In the genomic region with DNA sequence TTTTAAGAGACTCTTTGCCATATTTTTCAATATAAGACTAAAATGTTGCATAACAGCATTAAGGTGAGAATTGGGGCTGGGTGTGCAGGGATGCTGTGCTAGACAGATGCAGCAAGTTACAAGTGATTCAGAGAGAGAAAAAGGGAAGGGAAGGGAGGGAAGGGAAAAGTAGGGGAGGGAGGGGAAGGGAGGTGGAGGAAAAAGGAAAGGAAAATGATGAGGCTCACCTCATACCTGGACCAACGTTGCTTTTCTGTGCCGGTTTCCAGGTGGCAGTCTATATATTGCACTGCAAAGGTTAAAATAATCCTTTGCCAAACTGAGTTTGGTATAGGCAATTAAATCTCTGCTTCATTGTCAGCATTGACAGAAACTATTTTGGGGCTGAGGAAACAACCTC, we compare ENCODE assay signal across 20 cellular contexts.
DNase-seq lines count a peak whose midpoint lies in the region; FAIRE-seq and TF ChIP-seq lines count a peak whose summit lies in the region.
"Had no signal": no experiment of that assay in that cellular context is flagged by ENCODE, and none has a peak within 500 bp of the region (broad histone marks: within the 10 kb centered on the region; RNA-seq: fewer than 3 reads in every experiment).

No MANE protein-coding gene starts in this region.

- H3K27ac ChIP-seq in HEK293 (ENCODE audit: extremely low read depth, low read depth, low read length) (no peak overlapping the region), keratinocyte (ENCODE audit: control insufficient read depth, insufficient read depth, low read length) (no peak overlapping the region)
- H3K27ac ChIP-seq: 22Rv1; A549; BLaER1 treated with 17β-estradiol and CSF1 and Interleukin-3, amounts not matched to agents 10 nM and 100 nM; C4-2B had no signal

- no peaks in the 10 kb centered on the region for H3K27me3 ChIP-seq in keratinocyte (ENCODE audit: control insufficient read depth, extremely low read depth, insufficient read depth, low read length)
- H3K27me3 ChIP-seq: BLaER1 treated with 17β-estradiol and CSF1 and Interleukin-3, amounts not matched to agents 10 nM and 100 nM had no signal

- CTCF ChIA-PET in HEK293 (lab: Yijun Ruan, JAX), result interaction anchor here (0.6 kb wide), 1 partner anchor 1256 kb away, joined by 3 read pairs; no protein-coding TSS in a partner anchor

- peak; percentile 13 for FAIRE-seq in keratinocyte (lab: Jason Lieb, UNC)
- FAIRE-seq: A549, D721Med, G401.6, GM12878, GM19239 had no signal

- no peak overlapping the region for H2AFZ ChIP-seq in keratinocyte (ENCODE audit: control insufficient read depth, low read length)

- H3K4me1 ChIP-seq in HEK293 (ENCODE audit: control insufficient read depth, insufficient read depth, low read length) (no peaks in the 10 kb centered on the region), keratinocyte (ENCODE audit: control insufficient read depth, extremely low read depth, insufficient read depth, low read length) (no peaks in the 10 kb centered on the region)
- H3K4me1 ChIP-seq: A549; BLaER1 treated with 17β-estradiol and CSF1 and Interleukin-3, amounts not matched to agents 10 nM and 100 nM; Caco-2 had no signal

- no peaks in the 10 kb centered on the region for H4K20me1 ChIP-seq in keratinocyte (ENCODE audit: control insufficient read depth, extremely low read depth, insufficient read depth, low read length)
- H4K20me1 ChIP-seq: BLaER1 treated with 17β-estradiol and CSF1 and Interleukin-3, amounts not matched to agents 10 nM and 100 nM had no signal

- dilution Hi-C loops in keratinocyte (cut with MboI; ENCODE audit: extremely low pct_ligation_motif_present, low sequenced_read_pairs), result no loop called here

- H3K79me2 ChIP-seq in keratinocyte (ENCODE audit: control insufficient read depth, insufficient read depth, low read length), result no peaks in the 10 kb centered on the region

- no peaks in the 10 kb centered on the region for H3K9me1 ChIP-seq in keratinocyte (ENCODE audit: control insufficient read depth, extremely low read depth, insufficient read depth, low read length)

- POLR2A ChIA-PET in HEK293 (lab: Yijun Ruan, JAX), result no interaction called here

- peak; percentile 11 for DNase-seq in NCI-H748 (lab: John Stamatoyannopoulos, UW; ENCODE audit: unreplicated experiment)
- DNase-seq in NCI-H748 treated with DMSO at 0.1 percent for 48 hours (lab: John Stamatoyannopoulos, UW), result no peak
- DNase-seq in keratinocyte (ENCODE audit: low read depth, low spot score), result no peak
- no peak for DNase-seq in GM10266 (ENCODE audit: extremely low spot score)
- DNase-seq: AML-193; Caco-2; Calu3; CD4-positive, alpha-beta T cell; CD8-positive, alpha-beta T cell; DMS79 treated with DMSO at 0.1 percent for 48 hours; GF-D8 had no signal

- no peak overlapping the region for H3K4me3 ChIP-seq in HEK293 (ENCODE audit: low read depth, low read length)
- no peak overlapping the region for H3K4me3 ChIP-seq in keratinocyte (ENCODE audit: control insufficient read depth in 2 of 3, extremely low read depth in 1 of 3, insufficient read depth in 2 of 3, low read depth in 1 of 3, low read length in 3 of 3)
- H3K4me3 ChIP-seq: A549; BLaER1 treated with 17β-estradiol and CSF1 and Interleukin-3, amounts not matched to agents 10 nM and 100 nM; GM12878 had no signal

- TF ChIP-seq CTCF in HEK293 (tag by site-specific recombination; IDR thresholded peaks at IDR 0.05) (no peak), keratinocyte (optimal IDR thresholded peaks at IDR 0.05 in 1 of 3, IDR thresholded peaks at IDR 0.05 in 1 of 3, conservative IDR thresholded peaks at IDR 0.05 in 1 of 3; ENCODE audit: extremely low read depth in 1 of 3, insufficient read depth in 2 of 3, low read length in 3 of 3) (no peak), GM10266 (IDR thresholded peaks at IDR 0.05; ENCODE audit: control insufficient read depth, insufficient read depth, low read depth, missing control alignments) (no peak)

- H3K4me2 ChIP-seq in keratinocyte (ENCODE audit: control insufficient read depth, extremely low read depth, insufficient read depth, low read depth, low read length), result no peak overlapping the region
- H3K4me2 ChIP-seq: A549; BLaER1 treated with 17β-estradiol and CSF1 and Interleukin-3, amounts not matched to agents 10 nM and 100 nM had no signal

- H3K9me3 ChIP-seq in HEK293 (ENCODE audit: control insufficient read depth, insufficient read depth, low read depth, low read length) (no peaks in the 10 kb centered on the region), keratinocyte (ENCODE audit: control insufficient read depth, low read depth, low read length) (no peaks in the 10 kb centered on the region)
- H3K9me3 ChIP-seq: A549; BLaER1 treated with 17β-estradiol and CSF1 and Interleukin-3, amounts not matched to agents 10 nM and 100 nM; Caco-2 had no signal

- no peaks in the 10 kb centered on the region for H3K36me3 ChIP-seq in HEK293 (ENCODE audit: control insufficient read depth in 2 of 2, insufficient read depth in 1 of 2, low read length in 2 of 2)
- no peaks in the 10 kb centered on the region for H3K36me3 ChIP-seq in keratinocyte (ENCODE audit: control insufficient read depth in 2 of 2, extremely low read depth in 1 of 2, insufficient read depth in 2 of 2, low read length in 2 of 2)
- H3K36me3 ChIP-seq: BLaER1 treated with 17β-estradiol and CSF1 and Interleukin-3, amounts not matched to agents 10 nM and 100 nM had no signal

- H3K9ac ChIP-seq in keratinocyte (ENCODE audit: control insufficient read depth, extremely low read depth, insufficient read depth, low read length), result no peak overlapping the region
- H3K9ac ChIP-seq: BLaER1 treated with 17β-estradiol and CSF1 and Interleukin-3, amounts not matched to agents 10 nM and 100 nM had no signal

TF ChIP-seq in HEK293, 187 proteins besides CTCF, POLR2A, EP300 and RAD21:
- TF ChIP-seq PRDM1 (tag by site-specific recombination; IDR thresholded peaks at IDR 0.05), result 0 out of 2 replicates have a peak, but pooled peaks have one; percentile 22
- TF ChIP-seq YY1 (tag by site-specific recombination; IDR thresholded peaks at IDR 0.05), result no peak
